In genomic region chr1:117122297-117123025, GRCh38 we compare ENCODE assay signal across 8 cellular contexts. TPM values are rescaled to one million over a fixed set of nuclear protein-coding genes. Genes with fewer than 3 reads are reported as not detected.
A peak's percentile ranks its signal among the peaks of the same experiment; 100 is the strongest.
DNase-seq lines count a peak whose midpoint lies in the region; ATAC-seq and TF ChIP-seq lines count a peak whose summit lies in the region.

No MANE protein-coding gene starts in this region.

- H3K27ac ChIP-seq in hepatocyte (peak overlapping the region; percentile 43), skin epidermis (peak overlapping the region in 20 of 21 experiments; percentile 51 to 95 (median 88))

- H3K27me3 Mint-ChIP-seq in activated CD8-positive, alpha-beta T cell treated with anti-CD3 and anti-CD28 coated beads for 36 hours = peaks cover 14% of the 10 kb centered on the region

- H3K79me2 ChIP-seq in hepatocyte = no peaks in the 10 kb centered on the region

- POLR2A ChIA-PET in HEK293T (lab: Yijun Ruan, JAX) = interaction anchor here (0.6 to 2.5 kb wide), 5 partner anchors 12 to 162 kb away, joined by 3 to 12 read pairs (median 3); partner anchors contain the start of gene TTF2
- POLR2A ChIA-PET in activated CD8-positive, alpha-beta T cell treated with anti-CD3 and anti-CD28 coated beads for 36 hours (lab: Charles Lee) = interaction anchor here (1.8 kb wide), 1 partner anchor 29 kb away, joined by 6 read pairs; no protein-coding TSS in a partner anchor

- ATAC-seq in activated CD8-positive, alpha-beta T cell treated with anti-CD3 and anti-CD28 coated beads for 36 hours = no peak
- no peak for ATAC-seq in HG02981 (IDR thresholded peaks at IDR 0.05; ENCODE audit: unreplicated experiment)

- no peaks in the 10 kb centered on the region for H3K9me3 Mint-ChIP-seq in activated CD8-positive, alpha-beta T cell treated with anti-CD3 and anti-CD28 coated beads for 36 hours

- no peak overlapping the region for H3K27ac Mint-ChIP-seq in activated CD8-positive, alpha-beta T cell treated with anti-CD3 and anti-CD28 coated beads for 36 hours

- intact Hi-C loops in activated CD8-positive, alpha-beta T cell treated with anti-CD3 and anti-CD28 coated beads for 36 hours (cut with micrococcal nuclease) = no loop called here

- H3K4me2 ChIP-seq in hepatocyte = peak overlapping the region; percentile 75

- H3K9me3 ChIP-seq in hepatocyte (ENCODE audit: low read depth) = no peaks in the 10 kb centered on the region

- H3K36me3 Mint-ChIP-seq in activated CD8-positive, alpha-beta T cell treated with anti-CD3 and anti-CD28 coated beads for 36 hours (ENCODE audit: low read depth) = no peaks in the 10 kb centered on the region

- TF ChIP-seq CTCF in activated CD8-positive, alpha-beta T cell treated with anti-CD3 and anti-CD28 coated beads for 36 hours (IDR thresholded peaks at IDR 0.05) = no peak
- TF ChIP-seq CTCF in hepatocyte (IDR thresholded peaks at IDR 0.05; ENCODE audit: poor library complexity) = no peak

- peaks cover 9% of the 10 kb centered on the region for H3K4me1 ChIP-seq in hepatocyte (ENCODE audit: insufficient read depth)

- H3K27me3 ChIP-seq in hepatocyte = no peaks in the 10 kb centered on the region

- H3K9me2 ChIP-seq in hepatocyte (replicated peaks; ENCODE audit: insufficient read depth) = no peaks in the 10 kb centered on the region

- CTCF ChIA-PET in HEK293T (lab: Yijun Ruan, JAX) = interaction anchor here (0.7 to 2.5 kb wide), 5 partner anchors 9 to 1802 kb away, joined by 3 to 17 read pairs (median 3); no protein-coding TSS in a partner anchor
- CTCF ChIA-PET in activated CD8-positive, alpha-beta T cell treated with anti-CD3 and anti-CD28 coated beads for 36 hours (lab: Charles Lee) = interaction anchor here (0.7 to 1.7 kb wide), 7 partner anchors 9 to 1747 kb away, joined by 3 to 7 read pairs (median 4); no protein-coding TSS in a partner anchor

- no peaks in the 10 kb centered on the region for H3K36me3 ChIP-seq in hepatocyte (replicated peaks; ENCODE audit: insufficient read depth, low read depth)

- peak overlapping the region; percentile 73 for H3K4me3 Mint-ChIP-seq in activated CD8-positive, alpha-beta T cell treated with anti-CD3 and anti-CD28 coated beads for 36 hours

- 29% methylated on average over 33 of the region's 33 CpGs for WGBS in hepatocyte (ENCODE audit: low lambda C conversion rate, missing lambda C conversion rate)

- DNase-seq in HEK293T (ENCODE audit: extremely low spot score) (no peak), hepatocyte (ENCODE audit: low spot score) (no peak), kidney glomerular epithelial cell (lab: John Stamatoyannopoulos, UW) (no peak), NCI-H187 (lab: John Stamatoyannopoulos, UW) (no peak), NCI-H1092 (lab: John Stamatoyannopoulos, UW) (no peak)
- DNase-seq in activated CD8-positive, alpha-beta T cell treated with anti-CD3 and anti-CD28 coated beads for 36 hours = no peak

- H3K4me3 ChIP-seq in hepatocyte = peak overlapping the region; percentile 12
- peak overlapping the region; percentile 56 to 68 (median 62) for H3K4me3 ChIP-seq in skin epidermis

- H3K4me1 Mint-ChIP-seq in activated CD8-positive, alpha-beta T cell treated with anti-CD3 and anti-CD28 coated beads for 36 hours (ENCODE audit: low read depth) = no peaks in the 10 kb centered on the region

- H4K20me1 ChIP-seq in hepatocyte (ENCODE audit: insufficient read depth, poor library complexity, severe bottlenecking) = no peaks in the 10 kb centered on the region

- peak overlapping the region; percentile 45 for H2AFZ ChIP-seq in hepatocyte

TF ChIP-seq in HEK293T, 16 proteins besides CTCF, POLR2A, EP300 and RAD21:
- no peak for TF ChIP-seq BHLHE40 (IDR thresholded peaks at IDR 0.05; ENCODE audit: borderline replicate concordance)
- peak; percentile 6; the same call in 1 of the 2 replicates for TF ChIP-seq L3MBTL2 (conservative IDR thresholded peaks at IDR 0.05)
- no peak for TF ChIP-seq ARNT (IDR thresholded peaks at IDR 0.05)
- no peak for TF ChIP-seq TARDBP (IDR thresholded peaks at IDR 0.05)
- TF ChIP-seq CTBP1 (IDR thresholded peaks at IDR 0.05; ENCODE audit: borderline replicate concordance) = no peak
- no peak for TF ChIP-seq NFRKB (IDR thresholded peaks at IDR 0.05)
TF ChIP-seq in HEK293T: peak in this region for 1.

RNA-seq across cellular contexts. Expression of gene TRIM45, which starts 0.9 kb away (rescaled TPM):
- under 1 TPM; 0.27 TPM for total RNA-seq in activated CD8-positive, alpha-beta T cell treated with anti-CD3 and anti-CD28 coated beads for 36 hours
- 4.1 and 4.7 TPM in 2 replicates for total RNA-seq in hepatocyte
- polyA plus RNA-seq in hepatocyte = 3.0 and 4.3 TPM in 2 replicates
